Comparison of ENCODE assay signal across 15 cellular contexts in the genomic region with DNA sequence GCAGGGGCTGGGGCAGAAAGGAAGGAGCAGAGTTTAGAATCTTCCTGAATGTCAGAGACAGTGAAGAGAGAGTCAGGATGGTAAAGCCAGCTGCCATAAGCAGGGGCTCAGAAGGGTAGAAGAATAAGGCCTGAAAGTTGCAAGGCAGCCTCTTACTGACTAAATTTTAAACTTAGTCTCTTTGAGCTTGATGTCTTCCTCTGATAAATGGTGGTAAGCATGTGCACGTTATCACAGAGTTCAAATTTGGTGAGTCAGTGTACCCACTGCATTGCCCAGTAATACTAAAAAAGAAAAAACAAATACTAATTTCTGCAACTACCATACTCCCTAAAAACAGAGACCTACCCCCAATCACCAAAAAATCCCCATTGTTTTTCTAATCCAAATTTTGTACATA. TPM values are rescaled to one million over a fixed set of nuclear protein-coding genes. Genes with fewer than 3 reads are reported as not detected.
DNase-seq lines count a peak whose midpoint lies in the region; ATAC-seq and TF ChIP-seq lines count a peak whose summit lies in the region.
"Had no signal": no experiment of that assay in that cellular context is flagged by ENCODE, and none has a peak within 500 bp of the region (broad histone marks: within the 10 kb centered on the region; RNA-seq: fewer than 3 reads in every experiment).

No MANE protein-coding gene starts in this region.

- peak overlapping the region; percentile 32 for H3K27ac Mint-ChIP-seq in activated naive CD4-positive, alpha-beta T cell treated with anti-CD3 and anti-CD28 coated beads for 36 hours
- no peak overlapping the region for H3K27ac Mint-ChIP-seq in activated naive CD4-positive, alpha-beta T cell treated with anti-CD3 and anti-CD28 coated beads, Interleukin-2, amount 10 ng/mL, durations not matched to agents 7 days and 5 days
- H3K27ac Mint-ChIP-seq in activated T-helper 2 cell treated with anti-CD3 and anti-CD28 coated beads, Interferon-gamma antibody, Interleukin-2, Interleukin-4, amounts not matched to agents 10 μg/mL and 5 μg/mL and 100 μg/mL, durations not matched to agents 14 hours and 24 hours and 36 hours = peak overlapping the region; percentile 74
- peak overlapping the region; percentile 1 for H3K27ac Mint-ChIP-seq in nephron progenitor cell

- H3K9me3 Mint-ChIP-seq in activated naive CD4-positive, alpha-beta T cell treated with anti-CD3 and anti-CD28 coated beads for 36 hours = no peaks in the 10 kb centered on the region
- no peaks in the 10 kb centered on the region for H3K9me3 Mint-ChIP-seq in activated naive CD4-positive, alpha-beta T cell treated with anti-CD3 and anti-CD28 coated beads, Interleukin-2, amount 10 ng/mL, durations not matched to agents 7 days and 5 days
- H3K9me3 Mint-ChIP-seq in activated T-helper 2 cell treated with anti-CD3 and anti-CD28 coated beads, Interferon-gamma antibody, Interleukin-2, Interleukin-4, amounts not matched to agents 10 μg/mL and 5 μg/mL and 100 μg/mL, durations not matched to agents 14 hours and 24 hours and 36 hours = no peaks in the 10 kb centered on the region
- no peaks in the 10 kb centered on the region for H3K9me3 Mint-ChIP-seq in nephron progenitor cell

- H3K4me1 ChIP-seq in Panc1 (ENCODE audit: control insufficient read depth, insufficient read depth, low read length) = no peaks in the 10 kb centered on the region
- H3K4me1 ChIP-seq in right atrium auricular region = no peaks in the 10 kb centered on the region
- H3K4me1 ChIP-seq: BE2C had no signal

- POLR2A ChIA-PET in Panc1 (lab: Charles Lee) = no interaction called here

- ATAC-seq in Panc1 = no peak

- CTCF ChIA-PET in activated naive CD4-positive, alpha-beta T cell treated with anti-CD3 and anti-CD28 coated beads for 36 hours (lab: Charles Lee) = interaction anchor here (0.5 to 1.4 kb wide), 4 partner anchors 13 to 347 kb away, joined by 3 to 4 read pairs (median 3); no protein-coding TSS in a partner anchor
- CTCF ChIA-PET in activated naive CD4-positive, alpha-beta T cell treated with anti-CD3 and anti-CD28 coated beads, Interleukin-2, amount 10 ng/mL, durations not matched to agents 7 days and 5 days (lab: Charles Lee) = no interaction called here
- CTCF ChIA-PET in Panc1 (lab: Charles Lee) = no interaction called here

- DNase-seq in activated naive CD4-positive, alpha-beta T cell treated with anti-CD3 and anti-CD28 coated beads for 36 hours = no peak
- no peak for DNase-seq in activated naive CD4-positive, alpha-beta T cell treated with anti-CD3 and anti-CD28 coated beads, Interleukin-2, amount 10 ng/mL, durations not matched to agents 7 days and 5 days
- no peak for DNase-seq in Panc1 (ENCODE audit: low read depth, low spot score)
- no peak for DNase-seq in activated T-helper 2 cell treated with anti-CD3 and anti-CD28 coated beads, Interferon-gamma antibody, Interleukin-2, Interleukin-4, amounts not matched to agents 10 μg/mL and 5 μg/mL and 100 μg/mL, durations not matched to agents 14 hours and 24 hours and 36 hours (ENCODE audit: low spot score)
- DNase-seq in nephron progenitor cell = no peak
- DNase-seq in SIG-M5 (lab: John Stamatoyannopoulos, UW) = no peak
- DNase-seq in right atrium auricular region (ENCODE audit: low spot score) = no peak
- DNase-seq: BE2C; IMR-90; Kasumi-1; NCI-H1105 treated with DMSO at 0.1 percent for 48 hours; NCI-H187; NCI-H69; NK-92 treated with Interleukin-12 subunit alpha and Interleukin-12 subunit beta, amount 100 ng/mL, for 24 hours; OCI-M1 had no signal

- H3K27me3 Mint-ChIP-seq in activated naive CD4-positive, alpha-beta T cell treated with anti-CD3 and anti-CD28 coated beads for 36 hours (ENCODE audit: low read depth) = no peaks in the 10 kb centered on the region
- H3K27me3 Mint-ChIP-seq in activated naive CD4-positive, alpha-beta T cell treated with anti-CD3 and anti-CD28 coated beads, Interleukin-2, amount 10 ng/mL, durations not matched to agents 7 days and 5 days = no peaks in the 10 kb centered on the region
- H3K27me3 Mint-ChIP-seq in activated T-helper 2 cell treated with anti-CD3 and anti-CD28 coated beads, Interferon-gamma antibody, Interleukin-2, Interleukin-4, amounts not matched to agents 10 μg/mL and 5 μg/mL and 100 μg/mL, durations not matched to agents 14 hours and 24 hours and 36 hours (ENCODE audit: low read depth) = no peaks in the 10 kb centered on the region
- H3K27me3 Mint-ChIP-seq in nephron progenitor cell (ENCODE audit: low read depth, poor library complexity) = no peaks in the 10 kb centered on the region

- in situ Hi-C loops in Panc1 (cut with HindIII; ENCODE audit: low pct_unique_long_range_greater_than_20kb, low sequenced_read_pairs) = no loop called here

- H3K9me3 ChIP-seq in Panc1 (ENCODE audit: control insufficient read depth, insufficient read depth, low read depth, low read length) (no peaks in the 10 kb centered on the region), right atrium auricular region (no peaks in the 10 kb centered on the region)
- H3K9me3 ChIP-seq: BE2C had no signal

- no peak overlapping the region for H3K4me3 Mint-ChIP-seq in activated naive CD4-positive, alpha-beta T cell treated with anti-CD3 and anti-CD28 coated beads for 36 hours
- no peak overlapping the region for H3K4me3 Mint-ChIP-seq in activated naive CD4-positive, alpha-beta T cell treated with anti-CD3 and anti-CD28 coated beads, Interleukin-2, amount 10 ng/mL, durations not matched to agents 7 days and 5 days
- peak overlapping the region; percentile 3 for H3K4me3 Mint-ChIP-seq in activated T-helper 2 cell treated with anti-CD3 and anti-CD28 coated beads, Interferon-gamma antibody, Interleukin-2, Interleukin-4, amounts not matched to agents 10 μg/mL and 5 μg/mL and 100 μg/mL, durations not matched to agents 14 hours and 24 hours and 36 hours (ENCODE audit: low read depth)
- no peak overlapping the region for H3K4me3 Mint-ChIP-seq in nephron progenitor cell

- TF ChIP-seq CTCF in Panc1 (IDR thresholded peaks at IDR 0.05) (no peak), nephron progenitor cell (IDR thresholded peaks at IDR 0.05) (no peak), right atrium auricular region (IDR thresholded peaks at IDR 0.05) (no peak)

- BruUV-seq in Panc1 (replicated peaks; lab: Mats Ljungman, UMichigan) = TSS peak; percentile 22

- H3K27me3 ChIP-seq in Panc1 (ENCODE audit: control insufficient read depth, insufficient read depth, low read length) (no peaks in the 10 kb centered on the region), right atrium auricular region (no peaks in the 10 kb centered on the region)
- H3K27me3 ChIP-seq: BE2C had no signal

- intact Hi-C loops in activated naive CD4-positive, alpha-beta T cell treated with anti-CD3 and anti-CD28 coated beads for 36 hours (cut with micrococcal nuclease) = no loop called here
- intact Hi-C loops in Panc1 (cut with micrococcal nuclease; ENCODE audit: unreplicated experiment) = no loop called here
- intact Hi-C loops in activated T-helper 2 cell treated with anti-CD3 and anti-CD28 coated beads, Interferon-gamma antibody, Interleukin-2, Interleukin-4, amounts not matched to agents 10 μg/mL and 5 μg/mL and 100 μg/mL, durations not matched to agents 14 hours and 24 hours and 36 hours (cut with micrococcal nuclease) = no loop called here

- no peak overlapping the region for H3K4me3 ChIP-seq in Panc1 (ENCODE audit: low read depth in 2 of 2, low read length in 2 of 2)
- H3K4me3 ChIP-seq in right atrium auricular region = no peak overlapping the region

- no peak overlapping the region for H3K27ac ChIP-seq in Panc1 (ENCODE audit: low read length)
- H3K27ac ChIP-seq in right atrium auricular region = no peak overlapping the region

- peaks cover 8% of the 10 kb centered on the region for H3K4me1 Mint-ChIP-seq in activated naive CD4-positive, alpha-beta T cell treated with anti-CD3 and anti-CD28 coated beads for 36 hours (ENCODE audit: low read depth)
- H3K4me1 Mint-ChIP-seq in activated naive CD4-positive, alpha-beta T cell treated with anti-CD3 and anti-CD28 coated beads, Interleukin-2, amount 10 ng/mL, durations not matched to agents 7 days and 5 days = no peaks in the 10 kb centered on the region
- H3K4me1 Mint-ChIP-seq in activated T-helper 2 cell treated with anti-CD3 and anti-CD28 coated beads, Interferon-gamma antibody, Interleukin-2, Interleukin-4, amounts not matched to agents 10 μg/mL and 5 μg/mL and 100 μg/mL, durations not matched to agents 14 hours and 24 hours and 36 hours (ENCODE audit: low read depth) = peaks cover 16% of the 10 kb centered on the region
- no peaks in the 10 kb centered on the region for H3K4me1 Mint-ChIP-seq in nephron progenitor cell

- H3K36me3 Mint-ChIP-seq in activated naive CD4-positive, alpha-beta T cell treated with anti-CD3 and anti-CD28 coated beads for 36 hours (ENCODE audit: low read depth) = peaks cover 34% of the 10 kb centered on the region
- H3K36me3 Mint-ChIP-seq in activated naive CD4-positive, alpha-beta T cell treated with anti-CD3 and anti-CD28 coated beads, Interleukin-2, amount 10 ng/mL, durations not matched to agents 7 days and 5 days = peaks cover 57% of the 10 kb centered on the region
- peaks cover 69% of the 10 kb centered on the region for H3K36me3 Mint-ChIP-seq in activated T-helper 2 cell treated with anti-CD3 and anti-CD28 coated beads, Interferon-gamma antibody, Interleukin-2, Interleukin-4, amounts not matched to agents 10 μg/mL and 5 μg/mL and 100 μg/mL, durations not matched to agents 14 hours and 24 hours and 36 hours (ENCODE audit: low read depth)
- peaks cover 64% of the 10 kb centered on the region for H3K36me3 Mint-ChIP-seq in nephron progenitor cell (ENCODE audit: low read depth)

- H3K36me3 ChIP-seq in Panc1 (ENCODE audit: control insufficient read depth, insufficient read depth, low read length) = no peaks in the 10 kb centered on the region
- peaks cover 33% of the 10 kb centered on the region for H3K36me3 ChIP-seq in right atrium auricular region

RNA-seq across cellular contexts. Expression of gene SIAH1, which starts 45.2 kb away (rescaled TPM):
- 10 to 100 TPM; 13.7 to 14.6 TPM for total RNA-seq in activated naive CD4-positive, alpha-beta T cell treated with anti-CD3 and anti-CD28 coated beads for 36 hours
- total RNA-seq in Panc1 (2021; ENCODE audit: unreplicated experiment) (18.8 TPM), right atrium auricular region (10 to 100 TPM; 12.3 to 18.0 TPM)
- 11.3 TPM for polyA plus RNA-seq in Panc1 (2012; ENCODE audit: insufficient read length)
- total RNA-seq in activated T-helper 2 cell treated with anti-CD3 and anti-CD28 coated beads, Interferon-gamma antibody, Interleukin-2, Interleukin-4, amounts not matched to agents 10 μg/mL and 5 μg/mL and 100 μg/mL, durations not matched to agents 14 hours and 24 hours and 36 hours = 16.2 and 17.0 TPM in 2 replicates
